Comparison of ENCODE assay signal across 22 cellular contexts in the genomic region with DNA sequence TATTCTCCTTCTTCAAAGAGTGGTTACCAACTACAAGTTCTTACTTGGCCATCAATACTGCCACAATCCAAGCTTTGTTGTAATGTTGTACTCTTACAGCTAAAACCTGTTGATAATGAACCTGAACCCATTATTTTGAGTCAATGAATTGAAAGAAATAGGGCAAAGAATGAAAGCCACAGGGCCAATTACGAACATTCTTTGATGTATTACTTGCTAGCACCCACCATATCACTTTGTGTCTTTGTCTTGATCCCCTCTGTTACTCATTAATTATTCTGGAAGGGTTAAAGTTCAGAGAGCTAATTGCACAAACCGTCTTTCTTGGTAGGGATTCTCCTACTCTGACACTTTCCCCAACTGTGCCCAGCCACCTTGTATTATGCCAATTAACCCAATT. TPM values are rescaled to one million over a fixed set of nuclear protein-coding genes. Genes with fewer than 3 reads are reported as not detected.
"Had no signal": no experiment of that assay in that cellular context is flagged by ENCODE, and none has a peak within 500 bp of the region (broad histone marks: within the 10 kb centered on the region; RNA-seq: fewer than 3 reads in every experiment).

No MANE protein-coding gene starts in this region.

- H3K9me3 ChIP-seq: SK-N-SH had no signal

- H3K27ac ChIP-seq: HL-60 had no signal

- H3K9ac ChIP-seq: SK-N-SH had no signal

- H3K4me2 ChIP-seq: SK-N-SH had no signal

- DNase-seq: KBM-7, MV-4-11, NCI-H1048, NCI-H1105, NCI-H1417, NCI-H1436 treated with DMSO at 0.1 percent for 48 hours, NCI-H1694, NCI-H187 treated with DMSO at 0.1 percent for 48 hours, NCI-H2029 treated with DMSO at 0.1 percent for 48 hours, NCI-H2171 treated with DMSO at 0.1 percent for 48 hours, NCI-H2227 treated with DMSO at 0.1 percent for 48 hours, NCI-H524, NCI-H526 treated with DMSO at 0.1 percent for 48 hours, NCI-H774, Right ventricle myocardium superior, RPMI8226, SK-N-SH had no signal

RNA-seq across cellular contexts. Expression of gene TFEC, which starts 53.2 kb away (rescaled TPM):
- total RNA-seq: LHCN-M2, MCF 10A, NCI-H460, SK-MEL-5 had no signal
- polyA plus RNA-seq: SK-N-SH had no signal
